Comparison of ENCODE assay signal across 14 cellular contexts in genomic region chr22:19595532-19595931, GRCh38.
"Had no signal": no experiment of that assay in that cellular context is flagged by ENCODE, and none has a peak within 500 bp of the region (broad histone marks: within the 10 kb centered on the region; RNA-seq: fewer than 3 reads in every experiment).

No MANE protein-coding gene starts in this region.

- H3K9me3 Mint-ChIP-seq: natural killer cell treated with Interleukin-12 subunit alpha and Interleukin-12 subunit beta and Interleukin-15 and Interleukin-18, amount 100 ng/mL, for 72 hours; stimulated activated naive B cell treated with anti-CD40 and anti-IgM and Interleukin-4, amounts not matched to agents 10 μg/mL and 1 μg/mL and 100 μg/mL, for 72 hours had no signal

- H3K27ac Mint-ChIP-seq: natural killer cell treated with Interleukin-12 subunit alpha and Interleukin-12 subunit beta and Interleukin-15 and Interleukin-18, amount 100 ng/mL, for 72 hours; stimulated activated naive B cell treated with anti-CD40 and anti-IgM and Interleukin-4, amounts not matched to agents 10 μg/mL and 1 μg/mL and 100 μg/mL, for 72 hours had no signal

- DNase-seq: activated CD4-positive, alpha-beta T cell treated with anti-CD3 and anti-CD28 coated beads for 4 hours; amniotic stem cell; body of pancreas; caudate nucleus; colonic mucosa; islet precursor cell; nucleus accumbens; stimulated activated CD4-positive, alpha-beta T cell treated with anti-CD3 and anti-CD28 coated beads, Interleukin-4, amount 100 ng/mL, for 1 hour; stimulated activated naive B cell treated with anti-CD40 and anti-IgM and Interleukin-4, amounts not matched to agents 10 μg/mL and 1 μg/mL and 100 μg/mL, for 72 hours; tibial artery had no signal

- H3K9me3 ChIP-seq: body of pancreas, colonic mucosa, esophagus muscularis mucosa, tibial artery had no signal

- H3K4me3 ChIP-seq: body of pancreas, colonic mucosa, esophagus muscularis mucosa, hepatocyte, tibial artery had no signal

- H3K4me1 ChIP-seq: body of pancreas, colonic mucosa, tibial artery had no signal

- ATAC-seq: body of pancreas; left lobe of liver; natural killer cell treated with Interleukin-12 subunit alpha and Interleukin-12 subunit beta and Interleukin-15 and Interleukin-18, amount 100 ng/mL, for 72 hours; stimulated activated naive B cell treated with anti-CD40 and anti-IgM and Interleukin-4, amounts not matched to agents 10 μg/mL and 1 μg/mL and 100 μg/mL, for 72 hours had no signal

- H3K36me3 ChIP-seq: colonic mucosa, esophagus muscularis mucosa, tibial artery had no signal

- H3K27ac ChIP-seq: body of pancreas, colonic mucosa, esophagus muscularis mucosa, hepatocyte, tibial artery had no signal

- H3K27me3 ChIP-seq: body of pancreas, colonic mucosa, hepatocyte had no signal

- H3K4me3 Mint-ChIP-seq: natural killer cell treated with Interleukin-12 subunit alpha and Interleukin-12 subunit beta and Interleukin-15 and Interleukin-18, amount 100 ng/mL, for 72 hours; stimulated activated naive B cell treated with anti-CD40 and anti-IgM and Interleukin-4, amounts not matched to agents 10 μg/mL and 1 μg/mL and 100 μg/mL, for 72 hours had no signal

- H3K36me3 Mint-ChIP-seq: natural killer cell treated with Interleukin-12 subunit alpha and Interleukin-12 subunit beta and Interleukin-15 and Interleukin-18, amount 100 ng/mL, for 72 hours had no signal
